In the genomic region with DNA sequence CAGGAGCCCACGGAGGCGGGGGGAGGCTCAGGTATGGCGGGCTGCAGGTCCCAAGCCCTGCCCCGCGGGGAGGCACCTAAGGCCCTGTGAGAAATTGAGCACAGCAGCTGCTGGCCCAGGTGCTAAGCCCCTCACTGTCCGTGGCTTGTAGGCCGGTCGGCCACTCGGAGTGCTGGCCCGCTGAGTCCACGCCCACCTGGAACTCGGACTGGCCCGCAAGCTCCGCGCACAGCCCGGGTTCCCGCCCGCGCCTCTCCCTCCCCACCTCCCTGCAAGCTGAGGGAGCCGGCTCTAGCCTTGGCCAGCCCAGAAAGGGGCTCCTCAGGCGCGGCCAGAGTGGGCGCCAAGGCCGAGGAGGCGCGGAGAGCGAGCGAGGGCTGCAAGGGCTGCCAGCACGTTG, we compare ENCODE assay signal across 2 cellular contexts.
A peak's percentile ranks its signal among the peaks of the same experiment; 100 is the strongest.
TF ChIP-seq lines count a peak whose summit lies in the region.

No MANE protein-coding gene starts in this region.

TF ChIP-seq in HepG2, 621 proteins besides CTCF, POLR2A, EP300 and RAD21:
- TF ChIP-seq, protein P1, sequence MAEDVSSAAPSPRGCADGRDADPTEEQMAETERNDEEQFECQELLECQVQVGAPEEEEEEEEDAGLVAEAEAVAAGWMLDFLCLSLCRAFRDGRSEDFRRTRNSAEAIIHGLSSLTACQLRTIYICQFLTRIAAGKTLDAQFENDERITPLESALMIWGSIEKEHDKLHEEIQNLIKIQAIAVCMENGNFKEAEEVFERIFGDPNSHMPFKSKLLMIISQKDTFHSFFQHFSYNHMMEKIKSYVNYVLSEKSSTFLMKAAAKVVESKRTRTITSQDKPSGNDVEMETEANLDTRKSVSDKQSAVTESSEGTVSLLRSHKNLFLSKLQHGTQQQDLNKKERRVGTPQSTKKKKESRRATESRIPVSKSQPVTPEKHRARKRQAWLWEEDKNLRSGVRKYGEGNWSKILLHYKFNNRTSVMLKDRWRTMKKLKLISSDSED (CRISPR knock-in tag; IDR thresholded peaks at IDR 0.05), result no peak
- TF ChIP-seq, protein P2, sequence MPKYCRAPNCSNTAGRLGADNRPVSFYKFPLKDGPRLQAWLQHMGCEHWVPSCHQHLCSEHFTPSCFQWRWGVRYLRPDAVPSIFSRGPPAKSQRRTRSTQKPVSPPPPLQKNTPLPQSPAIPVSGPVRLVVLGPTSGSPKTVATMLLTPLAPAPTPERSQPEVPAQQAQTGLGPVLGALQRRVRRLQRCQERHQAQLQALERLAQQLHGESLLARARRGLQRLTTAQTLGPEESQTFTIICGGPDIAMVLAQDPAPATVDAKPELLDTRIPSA (CRISPR knock-in tag; IDR thresholded peaks at IDR 0.05; ENCODE audit: borderline replicate concordance), result no peak
- TF ChIP-seq BRF2 (CRISPR knock-in tag; IDR thresholded peaks at IDR 0.05), result no peak
- peak; percentile 13; the same call in 1 of the 2 replicates for TF ChIP-seq ZNF687 (CRISPR knock-in tag; IDR thresholded peaks at IDR 0.05)
- peak; percentile 23; the same call in 1 of the 2 replicates for TF ChIP-seq ZBTB33 (CRISPR knock-in tag; IDR thresholded peaks at IDR 0.05)
- TF ChIP-seq TCF12 (IDR thresholded peaks at IDR 0.05), result no peak
- TF ChIP-seq TCF12 (CRISPR knock-in tag; IDR thresholded peaks at IDR 0.05), result no peak

TF ChIP-seq in K562, 482 proteins besides CTCF, POLR2A, EP300 and RAD21 (continues in another document):
- TF ChIP-seq BRD9 (IDR thresholded peaks at IDR 0.05; ENCODE audit: low read depth, partially characterized antibody), result no peak
- TF ChIP-seq ZBTB33 (CRISPR knock-in tag; IDR thresholded peaks at IDR 0.05), result peak; percentile 94
- TF ChIP-seq TRIM25 (IDR thresholded peaks at IDR 0.05; ENCODE audit: borderline replicate concordance), result no peak
- TF ChIP-seq ZFP30 (CRISPR knock-in tag; IDR thresholded peaks at IDR 0.05; ENCODE audit: borderline replicate concordance), result no peak
- TF ChIP-seq MEF2A (IDR thresholded peaks at IDR 0.05; ENCODE audit: control insufficient read depth, low read depth, low read length), result no peak
- no peak for TF ChIP-seq KDM4B (IDR thresholded peaks at IDR 0.05; ENCODE audit: borderline replicate concordance in 2 of 2, low read depth in 1 of 2)
- peak; percentile 57; the same call in 1 of the 2 replicates for TF ChIP-seq ATF3 (IDR thresholded peaks at IDR 0.05)
- TF ChIP-seq ATF3 (CRISPR knock-in tag; conservative IDR thresholded peaks at IDR 0.05), result no peak
- TF ChIP-seq SAP30 (IDR thresholded peaks at IDR 0.05; ENCODE audit: borderline replicate concordance, insufficient read depth, low read depth, low read length, poor library complexity, severe bottlenecking), result no peak
- TF ChIP-seq ZNF449 (CRISPR knock-in tag; IDR thresholded peaks at IDR 0.05), result no peak
- no peak for TF ChIP-seq ZNF354B (CRISPR knock-in tag; IDR thresholded peaks at IDR 0.05)
- no peak for TF ChIP-seq ZNF324 (CRISPR knock-in tag; IDR thresholded peaks at IDR 0.05)
- no peak for TF ChIP-seq U2AF2 (optimal IDR thresholded peaks at IDR 0.05; ENCODE audit: low read depth, low read length)
- no peak for TF ChIP-seq SMAD1 (IDR thresholded peaks at IDR 0.05; ENCODE audit: low read depth, low read length, partially characterized antibody)
- TF ChIP-seq CBX1 (IDR thresholded peaks at IDR 0.05; ENCODE audit: low read depth), result 0 out of 2 replicates have a peak, but pooled peaks have one; percentile 20
- TF ChIP-seq, protein P3, sequence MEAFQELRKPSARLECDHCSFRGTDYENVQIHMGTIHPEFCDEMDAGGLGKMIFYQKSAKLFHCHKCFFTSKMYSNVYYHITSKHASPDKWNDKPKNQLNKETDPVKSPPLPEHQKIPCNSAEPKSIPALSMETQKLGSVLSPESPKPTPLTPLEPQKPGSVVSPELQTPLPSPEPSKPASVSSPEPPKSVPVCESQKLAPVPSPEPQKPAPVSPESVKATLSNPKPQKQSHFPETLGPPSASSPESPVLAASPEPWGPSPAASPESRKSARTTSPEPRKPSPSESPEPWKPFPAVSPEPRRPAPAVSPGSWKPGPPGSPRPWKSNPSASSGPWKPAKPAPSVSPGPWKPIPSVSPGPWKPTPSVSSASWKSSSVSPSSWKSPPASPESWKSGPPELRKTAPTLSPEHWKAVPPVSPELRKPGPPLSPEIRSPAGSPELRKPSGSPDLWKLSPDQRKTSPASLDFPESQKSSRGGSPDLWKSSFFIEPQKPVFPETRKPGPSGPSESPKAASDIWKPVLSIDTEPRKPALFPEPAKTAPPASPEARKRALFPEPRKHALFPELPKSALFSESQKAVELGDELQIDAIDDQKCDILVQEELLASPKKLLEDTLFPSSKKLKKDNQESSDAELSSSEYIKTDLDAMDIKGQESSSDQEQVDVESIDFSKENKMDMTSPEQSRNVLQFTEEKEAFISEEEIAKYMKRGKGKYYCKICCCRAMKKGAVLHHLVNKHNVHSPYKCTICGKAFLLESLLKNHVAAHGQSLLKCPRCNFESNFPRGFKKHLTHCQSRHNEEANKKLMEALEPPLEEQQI (IDR thresholded peaks at IDR 0.05), result peak; percentile 77
- TF ChIP-seq, protein P4, sequence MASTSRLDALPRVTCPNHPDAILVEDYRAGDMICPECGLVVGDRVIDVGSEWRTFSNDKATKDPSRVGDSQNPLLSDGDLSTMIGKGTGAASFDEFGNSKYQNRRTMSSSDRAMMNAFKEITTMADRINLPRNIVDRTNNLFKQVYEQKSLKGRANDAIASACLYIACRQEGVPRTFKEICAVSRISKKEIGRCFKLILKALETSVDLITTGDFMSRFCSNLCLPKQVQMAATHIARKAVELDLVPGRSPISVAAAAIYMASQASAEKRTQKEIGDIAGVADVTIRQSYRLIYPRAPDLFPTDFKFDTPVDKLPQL (IDR thresholded peaks at IDR 0.05; ENCODE audit: extremely low read depth, insufficient read length), result no peak
- TF ChIP-seq ZNF696 (CRISPR knock-in tag; conservative IDR thresholded peaks at IDR 0.05), result no peak
- no peak for TF ChIP-seq CC2D1A (IDR thresholded peaks at IDR 0.05)
- TF ChIP-seq CBX3 (IDR thresholded peaks at IDR 0.05; ENCODE audit: borderline replicate concordance in 1 of 2, low read length in 2 of 2), result peak in 1 of 2 experiments; percentile 29; a peak in 1 of 3 replicates
- no peak for TF ChIP-seq ZNF561 (CRISPR knock-in tag; conservative IDR thresholded peaks at IDR 0.05)
- no peak for TF ChIP-seq ZNF23 (CRISPR knock-in tag; IDR thresholded peaks at IDR 0.05)
- TF ChIP-seq, protein P5, sequence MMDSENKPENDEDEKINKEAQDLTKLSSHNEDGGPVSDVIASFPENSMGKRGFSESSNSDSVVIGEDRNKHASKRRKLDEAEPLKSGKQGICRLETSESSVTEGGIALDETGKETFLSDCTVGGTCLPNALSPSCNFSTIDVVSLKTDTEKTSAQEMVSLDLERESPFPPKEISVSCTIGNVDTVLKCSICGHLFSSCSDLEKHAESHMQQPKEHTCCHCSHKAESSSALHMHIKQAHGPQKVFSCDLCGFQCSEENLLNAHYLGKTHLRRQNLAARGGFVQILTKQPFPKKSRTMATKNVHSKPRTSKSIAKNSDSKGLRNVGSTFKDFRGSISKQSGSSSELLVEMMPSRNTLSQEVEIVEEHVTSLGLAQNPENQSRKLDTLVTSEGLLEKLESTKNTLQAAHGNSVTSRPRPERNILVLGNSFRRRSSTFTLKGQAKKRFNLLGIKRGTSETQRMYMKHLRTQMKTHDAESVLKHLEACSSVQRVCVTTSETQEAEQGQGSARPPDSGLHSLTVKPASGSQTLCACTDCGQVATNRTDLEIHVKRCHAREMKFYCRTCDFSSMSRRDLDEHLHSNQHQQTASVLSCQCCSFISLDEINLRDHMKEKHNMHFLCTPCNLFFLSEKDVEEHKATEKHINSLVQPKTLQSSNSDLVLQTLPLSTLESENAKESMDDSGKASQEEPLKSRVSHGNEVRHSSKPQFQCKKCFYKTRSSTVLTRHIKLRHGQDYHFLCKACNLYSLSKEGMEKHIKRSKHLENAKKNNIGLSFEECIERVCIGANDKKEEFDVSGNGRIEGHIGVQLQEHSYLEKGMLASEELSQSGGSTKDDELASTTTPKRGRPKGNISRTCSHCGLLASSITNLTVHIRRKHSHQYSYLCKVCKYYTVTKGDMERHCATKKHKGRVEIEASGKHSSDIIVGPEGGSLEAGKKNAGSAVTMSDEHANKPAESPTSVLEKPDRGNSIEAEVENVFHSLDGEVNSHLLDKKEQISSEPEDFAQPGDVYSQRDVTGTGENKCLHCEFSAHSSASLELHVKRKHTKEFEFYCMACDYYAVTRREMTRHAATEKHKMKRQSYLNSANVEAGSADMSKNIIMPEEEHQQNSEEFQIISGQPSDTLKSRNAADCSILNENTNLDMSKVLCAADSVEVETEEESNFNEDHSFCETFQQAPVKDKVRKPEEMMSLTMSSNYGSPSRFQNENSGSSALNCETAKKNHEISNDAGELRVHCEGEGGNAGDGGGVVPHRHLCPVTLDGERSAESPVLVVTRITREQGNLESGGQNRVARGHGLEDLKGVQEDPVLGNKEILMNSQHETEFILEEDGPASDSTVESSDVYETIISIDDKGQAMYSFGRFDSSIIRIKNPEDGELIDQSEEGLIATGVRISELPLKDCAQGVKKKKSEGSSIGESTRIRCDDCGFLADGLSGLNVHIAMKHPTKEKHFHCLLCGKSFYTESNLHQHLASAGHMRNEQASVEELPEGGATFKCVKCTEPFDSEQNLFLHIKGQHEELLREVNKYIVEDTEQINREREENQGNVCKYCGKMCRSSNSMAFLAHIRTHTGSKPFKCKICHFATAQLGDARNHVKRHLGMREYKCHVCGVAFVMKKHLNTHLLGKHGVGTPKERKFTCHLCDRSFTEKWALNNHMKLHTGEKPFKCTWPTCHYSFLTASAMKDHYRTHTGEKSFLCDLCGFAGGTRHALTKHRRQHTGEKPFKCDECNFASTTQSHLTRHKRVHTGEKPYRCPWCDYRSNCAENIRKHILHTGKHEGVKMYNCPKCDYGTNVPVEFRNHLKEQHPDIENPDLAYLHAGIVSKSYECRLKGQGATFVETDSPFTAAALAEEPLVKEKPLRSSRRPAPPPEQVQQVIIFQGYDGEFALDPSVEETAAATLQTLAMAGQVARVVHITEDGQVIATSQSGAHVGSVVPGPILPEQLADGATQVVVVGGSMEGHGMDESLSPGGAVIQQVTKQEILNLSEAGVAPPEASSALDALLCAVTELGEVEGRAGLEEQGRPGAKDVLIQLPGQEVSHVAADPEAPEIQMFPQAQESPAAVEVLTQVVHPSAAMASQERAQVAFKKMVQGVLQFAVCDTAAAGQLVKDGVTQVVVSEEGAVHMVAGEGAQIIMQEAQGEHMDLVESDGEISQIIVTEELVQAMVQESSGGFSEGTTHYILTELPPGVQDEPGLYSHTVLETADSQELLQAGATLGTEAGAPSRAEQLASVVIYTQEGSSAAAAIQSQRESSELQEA (IDR thresholded peaks at IDR 0.05; ENCODE audit: low read depth), result no peak
- no peak for TF ChIP-seq ZNF224 (CRISPR knock-in tag; IDR thresholded peaks at IDR 0.05)
- TF ChIP-seq FOXK2 (conservative IDR thresholded peaks at IDR 0.05 in 1 of 2, IDR thresholded peaks at IDR 0.05 in 1 of 2; ENCODE audit: low read depth in 2 of 2), result no peak
- TF ChIP-seq ZNF311 (CRISPR knock-in tag; IDR thresholded peaks at IDR 0.05), result no peak
